9 cellular contexts compared by ENCODE assay signal in genomic region chr20:44745560-44746366, GRCh38. TPM values are rescaled to one million over a fixed set of nuclear protein-coding genes. Genes with fewer than 3 reads are reported as not detected.
DNase-seq lines count a peak whose midpoint lies in the region; ATAC-seq, FAIRE-seq and TF ChIP-seq lines count a peak whose summit lies in the region.
"Had no signal": no experiment of that assay in that cellular context is flagged by ENCODE, and none has a peak within 500 bp of the region (broad histone marks: within the 10 kb centered on the region; RNA-seq: fewer than 3 reads in every experiment).

TSS of gene KCNK15 (plus strand) at chr20:44745865. CDS start at chr20:44745911, 46 bp downstream.

- peaks cover 0 to 16% (median 0%) of the 10 kb centered on the region in 3 donors for H3K4me1 ChIP-seq in pancreas

- intact Hi-C loops in pancreas (cut with DNase I) = loop anchor here in 2 of 3 donors (5.0 kb wide), 2 partner anchors 117 to 122 kb away; no protein-coding TSS in a partner anchor

- 1% methylated on average over 62 to 82 of the region's 82 CpGs for WGBS in pancreas, 2 donors

- FAIRE-seq in pancreas (lab: Jason Lieb, UNC) = no peak
- FAIRE-seq: G401.6 had no signal

- H3K27ac ChIP-seq in pancreas = peak within 1 kb of the TSS in 3 of 4 donors; percentile 20 to 74 (median 42)

- H3K27me3 ChIP-seq in pancreas = no peaks in the 10 kb centered on the region

- TF ChIP-seq CTCF in fibroblast of villous mesenchyme (IDR thresholded peaks at IDR 0.05; ENCODE audit: insufficient read depth, low read depth, low read length) (no peak), pancreas (IDR thresholded peaks at IDR 0.05) (no peak)

- H3K4me3 ChIP-seq in fibroblast of villous mesenchyme (ENCODE audit: low read depth, low read length) = peak within 1 kb of the TSS; percentile 50
- peak within 1 kb of the TSS; percentile 26 to 53 (median 41) for H3K4me3 ChIP-seq in pancreas

- H3K9me3 ChIP-seq in pancreas = no peaks in the 10 kb centered on the region

- DNase-seq in activated CD4-positive, CD25-positive, alpha-beta regulatory T cell (lab: John Stamatoyannopoulos, UW) = no peak
- DNase-seq in activated T-cell treated with anti-CD3 and anti-CD28 coated beads, Interleukin-2, amount 50 U/mL, for 1 hour = peak; percentile 41
- DNase-seq in fibroblast of villous mesenchyme (ENCODE audit: low read depth) = no peak
- peak; percentile 29 to 77 (median 58) for DNase-seq in pancreas

- ATAC-seq in activated CD4-positive, CD25-positive, alpha-beta regulatory T cell treated with anti-CD3 and anti-CD28 coated beads, Interleukin-2, amount 50 U/mL, for 24 hours = peak; percentile 52 to 72
- ATAC-seq in pancreas (peak; percentile 42 to 68 (median 64)), GM21526 (IDR thresholded peaks at IDR 0.05; ENCODE audit: low FRiP score, unreplicated experiment) (no peak), GM19395 (IDR thresholded peaks at IDR 0.05; ENCODE audit: unreplicated experiment) (no peak), GM21447 (IDR thresholded peaks at IDR 0.05; ENCODE audit: unreplicated experiment) (no peak)

- H3K36me3 ChIP-seq in pancreas = no peaks in the 10 kb centered on the region

RNA-seq across cellular contexts. Expression of gene KCNK15, which starts in this region (rescaled TPM):
- total RNA-seq in fibroblast of villous mesenchyme (0.32 and 1.7 TPM in 2 replicates), pancreas (1 to 10 TPM in 3 of 6 donors, under 1 TPM in 3; 0.75 to 2.5 (median 1.4) TPM)
- polyA plus RNA-seq in pancreas = 1 to 10 TPM in 1 of 2 donors, under 1 TPM in 1; 0.42 to 1.1 TPM

Comparison
In these comparisons a context has a peak if more than half of its experiments do, and no peak if none do; other contexts are left out.
1. ATAC-seq: peak in activated CD4-positive, CD25-positive, alpha-beta regulatory T cell treated with anti-CD3 and anti-CD28 coated beads, Interleukin-2, amount 50 U/mL, for 24 hours (2 of 2) and pancreas (4 of 4); none in GM21526 (single experiment), GM19395 (single experiment) and GM21447 (single experiment).
2. DNase-seq: peak in activated T-cell treated with anti-CD3 and anti-CD28 coated beads, Interleukin-2, amount 50 U/mL, for 1 hour (single experiment) and pancreas (6 of 6); none in activated CD4-positive, CD25-positive, alpha-beta regulatory T cell (0 of 4) and fibroblast of villous mesenchyme (single experiment).